ENCODE assay signal across 27 cellular contexts in genomic region chr9:91116226-91116625, GRCh38.
DNase-seq lines count a peak whose midpoint lies in the region; ATAC-seq and TF ChIP-seq lines count a peak whose summit lies in the region.
"Had no signal": no experiment of that assay in that cellular context is flagged by ENCODE, and none has a peak within 500 bp of the region (broad histone marks: within the 10 kb centered on the region; RNA-seq: fewer than 3 reads in every experiment).

No MANE protein-coding gene starts in this region.

- H3K36me3 ChIP-seq in MG63: no peaks in the 10 kb centered on the region
- no peaks in the 10 kb centered on the region for H3K36me3 ChIP-seq in GM23338 (ENCODE audit: insufficient read depth)
- H3K36me3 ChIP-seq: brain microvascular endothelial cell, esophagus muscularis mucosa, heart right ventricle, upper lobe of left lung had no signal

- no peak overlapping the region for H3K27ac ChIP-seq in GM23338 (ENCODE audit: low read depth)
- H3K27ac ChIP-seq: BLaER1 treated with 17β-estradiol and CSF1 and Interleukin-3, amounts not matched to agents 10 nM and 100 nM; brain microvascular endothelial cell; esophagus muscularis mucosa had no signal

- no peaks in the 10 kb centered on the region for H3K27me3 Mint-ChIP-seq in GM23338 (ENCODE audit: insufficient read depth, low read depth, poor library complexity)
- H3K27me3 Mint-ChIP-seq: activated CD8-positive, alpha-beta memory T cell treated with anti-CD3 and anti-CD28 coated beads, Interleukin-2, amount 10 ng/mL, durations not matched to agents 7 days and 5 days had no signal

- H3K27me3 ChIP-seq in MG63 (no peaks in the 10 kb centered on the region), GM23338 (ENCODE audit: insufficient read depth) (no peaks in the 10 kb centered on the region)
- H3K27me3 ChIP-seq: BLaER1 treated with 17β-estradiol and CSF1 and Interleukin-3, amounts not matched to agents 10 nM and 100 nM; brain microvascular endothelial cell; esophagus muscularis mucosa; heart right ventricle; upper lobe of left lung had no signal

- H3K4me2 ChIP-seq in GM23338: no peak overlapping the region
- H3K4me2 ChIP-seq: BLaER1 treated with 17β-estradiol and CSF1 and Interleukin-3, amounts not matched to agents 10 nM and 100 nM had no signal

- no peaks in the 10 kb centered on the region for H3K9me2 ChIP-seq in GM23338 (ENCODE audit: insufficient read depth)

- peak; percentile 49 for ATAC-seq in sciatic nerve
- no peak for ATAC-seq in GM23338
- ATAC-seq in GM18873 (IDR thresholded peaks at IDR 0.05; ENCODE audit: low FRiP score, unreplicated experiment): no peak
- ATAC-seq: activated CD8-positive, alpha-beta memory T cell treated with anti-CD3 and anti-CD28 coated beads, Interleukin-2, amount 10 ng/mL, durations not matched to agents 7 days and 5 days; left lobe of liver had no signal

- no peaks in the 10 kb centered on the region for H3F3A ChIP-seq in GM23338 (replicated peaks; ENCODE audit: low read depth)

- H3K4me3 Mint-ChIP-seq in GM23338: no peak overlapping the region
- H3K4me3 Mint-ChIP-seq: activated CD4-positive, alpha-beta T cell treated with anti-CD3 and anti-CD28 coated beads, Interleukin-2, amount 10 ng/mL, durations not matched to agents 7 days and 5 days; activated CD8-positive, alpha-beta memory T cell treated with anti-CD3 and anti-CD28 coated beads, Interleukin-2, amount 10 ng/mL, durations not matched to agents 7 days and 5 days; activated naive CD8-positive, alpha-beta T cell; activated T-helper 1 cell treated with anti-CD3 and anti-CD28 coated beads, Interleukin-12 subunit alpha, Interleukin-12 subunit beta, Interleukin-2, Interleukin-4 antibody, amounts not matched to agents 30 ng/mL and 10 ng/mL and 1 ng/mL, durations not matched to agents 14 hours and 24 hours and 36 hours; nephron; T-helper 1 cell treated with Interleukin-12 subunit alpha and Interleukin-12 subunit beta and Interleukin-4 antibody, amounts not matched to agents 30 μg/mL and 1 μg/mL, for 36 hours had no signal

- no peak overlapping the region for H2AFZ ChIP-seq in GM23338

- TF ChIP-seq CTCF in GM23338 (conservative IDR thresholded peaks at IDR 0.05; ENCODE audit: low read depth in 2 of 2): no peak

- H3K9me3 ChIP-seq in MG63: no peaks in the 10 kb centered on the region
- H3K9me3 ChIP-seq: upper lobe of left lung had no signal

- H3K4me1 ChIP-seq in GM23338 (ENCODE audit: insufficient read depth): peaks cover 18% of the 10 kb centered on the region
- H3K4me1 ChIP-seq: BLaER1 treated with 17β-estradiol and CSF1 and Interleukin-3, amounts not matched to agents 10 nM and 100 nM had no signal

- peaks cover 24% of the 10 kb centered on the region for H3K4me1 Mint-ChIP-seq in GM23338

- intact Hi-C loops in sciatic nerve (cut with DNase I): no loop called here

- peaks cover 3% of the 10 kb centered on the region; the same call in 1 of the 3 replicates for H3K36me3 Mint-ChIP-seq in GM23338 (ENCODE audit: low read depth)

- H3K27ac Mint-ChIP-seq in GM23338: no peak overlapping the region
- H3K27ac Mint-ChIP-seq: activated CD4-positive, alpha-beta T cell treated with anti-CD3 and anti-CD28 coated beads, Interleukin-2, amount 10 ng/mL, durations not matched to agents 7 days and 5 days; activated CD8-positive, alpha-beta memory T cell treated with anti-CD3 and anti-CD28 coated beads, Interleukin-2, amount 10 ng/mL, durations not matched to agents 7 days and 5 days; activated naive CD8-positive, alpha-beta T cell; activated T-helper 1 cell treated with anti-CD3 and anti-CD28 coated beads, Interleukin-12 subunit alpha, Interleukin-12 subunit beta, Interleukin-2, Interleukin-4 antibody, amounts not matched to agents 30 ng/mL and 10 ng/mL and 1 ng/mL, durations not matched to agents 14 hours and 24 hours and 36 hours; nephron; progenitor cell of endocrine pancreas; T-helper 1 cell treated with Interleukin-12 subunit alpha and Interleukin-12 subunit beta and Interleukin-4 antibody, amounts not matched to agents 30 μg/mL and 1 μg/mL, for 36 hours had no signal

- no peaks in the 10 kb centered on the region for H3K79me2 ChIP-seq in GM23338 (replicated peaks; ENCODE audit: insufficient read depth)

- DNase-seq in AG08395 (ENCODE audit: low spot score): peak; percentile 13
- DNase-seq in MG63: peak; percentile 70
- DNase-seq in fibroblast of gingiva (ENCODE audit: low read depth): peak; percentile 33
- DNase-seq in sciatic nerve (ENCODE audit: low spot score): peak; percentile 77
- no peak for DNase-seq in GM23338 (ENCODE audit: low spot score)
- no peak for DNase-seq in cerebellar nuclear complex (lab: John Stamatoyannopoulos, UW)
- DNase-seq in stimulated activated CD4-positive, alpha-beta T cell treated with anti-CD3 and anti-CD28 coated beads, Interleukin-2, amount 100 ng/mL, for 24 hours: no peak
- DNase-seq: activated CD4-positive, alpha-beta T cell treated with anti-CD3 and anti-CD28 coated beads, Interleukin-2, amount 10 ng/mL, durations not matched to agents 7 days and 5 days; activated CD8-positive, alpha-beta memory T cell treated with anti-CD3 and anti-CD28 coated beads, Interleukin-2, amount 10 ng/mL, durations not matched to agents 7 days and 5 days; brain microvascular endothelial cell; heart right ventricle; midbrain; NCI-H1417; NCI-H446 treated with DMSO at 0.1 percent for 48 hours; stimulated activated CD4-positive, alpha-beta T cell treated with anti-CD3 and anti-CD28 coated beads, Interleukin-1b, Interleukin-23, amount 100 ng/mL, for 48 hours; stimulated activated naive CD4-positive, alpha-beta T cell had no signal

- H3K4me3 ChIP-seq in MG63 (no peak overlapping the region), GM23338 (no peak overlapping the region)
- H3K4me3 ChIP-seq: BLaER1 treated with 17β-estradiol and CSF1 and Interleukin-3, amounts not matched to agents 10 nM and 100 nM; esophagus muscularis mucosa; heart right ventricle; skin epidermis; upper lobe of left lung had no signal

- H3K9me3 Mint-ChIP-seq in GM23338: peaks cover 3% of the 10 kb centered on the region; the same call in 2 of the 3 replicates

- H4K20me1 ChIP-seq in GM23338 (replicated peaks; ENCODE audit: insufficient read depth): no peaks in the 10 kb centered on the region
- H4K20me1 ChIP-seq: BLaER1 treated with 17β-estradiol and CSF1 and Interleukin-3, amounts not matched to agents 10 nM and 100 nM had no signal

TF ChIP-seq in GM23338, 12 proteins besides CTCF, POLR2A, EP300 and RAD21:
- TF ChIP-seq REST (IDR thresholded peaks at IDR 0.05; ENCODE audit: unreplicated experiment) (no peak), EZH2phosphoT487 (IDR thresholded peaks at IDR 0.05; ENCODE audit: unreplicated experiment) (no peak)
TF ChIP-seq in GM23338: peak in this region for 0.

Comparison
In these comparisons a context has a peak if more than half of its experiments do, and no peak if none do; other contexts are left out.
1. DNase-seq: peak in AG08395 (single experiment), MG63 (single experiment), fibroblast of gingiva (single experiment) and sciatic nerve (single experiment); none in GM23338 (single experiment), cerebellar nuclear complex (0 of 2) and stimulated activated CD4-positive, alpha-beta T cell treated with anti-CD3 and anti-CD28 coated beads, Interleukin-2, amount 100 ng/mL, for 24 hours (0 of 2).